ENCODE assay signal across 9 cellular contexts in the genomic region with DNA sequence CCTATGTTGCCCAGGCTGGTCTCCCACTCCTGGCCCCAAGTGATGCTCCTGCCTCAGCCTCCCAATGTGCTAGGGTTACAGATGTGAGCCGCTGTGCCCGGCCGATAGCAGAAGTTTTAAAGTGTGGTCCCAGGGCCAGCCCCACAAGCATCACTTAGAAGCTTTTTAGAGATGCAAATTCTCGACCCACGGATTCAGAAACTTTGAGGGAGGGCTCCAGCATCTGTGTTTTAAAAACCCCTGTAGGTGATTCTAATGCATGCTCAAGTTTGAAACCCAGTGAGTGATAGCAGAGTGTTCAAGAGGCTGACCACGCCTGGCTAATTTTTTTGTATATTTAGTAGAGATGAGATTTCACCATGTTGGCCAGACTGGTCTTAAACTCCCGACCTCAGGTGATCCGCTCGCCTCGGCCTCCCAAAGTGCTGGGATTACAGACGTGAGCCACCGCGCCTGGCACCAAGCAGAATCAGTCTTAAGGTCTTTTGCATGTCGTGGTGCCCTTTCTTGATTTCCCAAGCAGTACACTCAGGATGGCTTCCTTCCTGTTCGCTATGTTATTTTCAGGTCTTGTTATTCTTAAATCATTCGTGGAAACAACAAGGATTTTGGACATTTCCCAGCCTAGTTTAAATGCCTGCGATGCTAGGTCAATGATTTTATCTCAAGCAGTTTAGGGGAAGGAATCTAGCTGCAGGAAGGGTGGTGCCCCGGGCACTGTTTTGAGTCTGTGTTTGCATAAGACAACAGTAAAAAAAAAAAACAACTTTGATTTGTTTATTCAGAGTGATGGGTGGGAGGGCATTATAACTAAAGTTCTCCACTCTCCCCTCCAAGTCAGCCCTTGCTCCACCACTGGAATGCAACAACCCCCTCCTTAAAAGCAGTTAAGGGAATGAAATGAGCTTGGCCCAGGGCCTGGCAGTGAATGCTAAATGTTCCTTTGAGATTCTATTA. TPM values are rescaled to one million over a fixed set of nuclear protein-coding genes. Genes with fewer than 3 reads are reported as not detected.
DNase-seq lines count a peak whose midpoint lies in the region; ATAC-seq and TF ChIP-seq lines count a peak whose summit lies in the region.
"Had no signal": no experiment of that assay in that cellular context is flagged by ENCODE, and none has a peak within 500 bp of the region (broad histone marks: within the 10 kb centered on the region; RNA-seq: fewer than 3 reads in every experiment).

No MANE protein-coding gene starts in this region.

- TF ChIP-seq POLR2A in spleen (IDR thresholded peaks at IDR 0.05): no peak

- WGBS in spleen, 5 donors: 34 to 53% (median 39%) methylated on average over 14 to 18 of the region's 18 CpGs

- peak; percentile 35 for DNase-seq in left ventricle myocardium inferior
- DNase-seq in spleen: no peak
- DNase-seq in NCI-H1694 (lab: John Stamatoyannopoulos, UW): no peak
- DNase-seq: GOT3, NCI-H510A had no signal

- no peaks in the 10 kb centered on the region for H3K27me3 ChIP-seq in left ventricle myocardium inferior (ENCODE audit: low read depth)
- no peaks in the 10 kb centered on the region for H3K27me3 ChIP-seq in spleen (replicated peaks in 1 of 7)

- H3K27ac ChIP-seq in VCaP: peak overlapping the region; percentile 95
- peak overlapping the region; percentile 89 for H3K27ac ChIP-seq in left ventricle myocardium inferior (replicated peaks)
- H3K27ac ChIP-seq in spleen: peak overlapping the region; percentile 6 to 92 (median 82)

- H3K9me3 ChIP-seq in left ventricle myocardium inferior (replicated peaks): no peaks in the 10 kb centered on the region
- no peaks in the 10 kb centered on the region for H3K9me3 ChIP-seq in spleen

- H3K4me1 ChIP-seq in left ventricle myocardium inferior (peaks cover 29% of the 10 kb centered on the region), spleen (peaks cover 15 to 74% (median 44%) of the 10 kb centered on the region in 6 donors)

- no peak for TF ChIP-seq CTCF in VCaP (conservative IDR thresholded peaks at IDR 0.05)
- no peak for TF ChIP-seq CTCF in left ventricle myocardium inferior (IDR thresholded peaks at IDR 0.05; ENCODE audit: borderline replicate concordance)
- no peak for TF ChIP-seq CTCF in spleen (IDR thresholded peaks at IDR 0.05 in 8 of 11, conservative IDR thresholded peaks at IDR 0.05 in 3 of 11)

- H3K36me3 ChIP-seq in left ventricle myocardium inferior (no peaks in the 10 kb centered on the region), spleen (no peaks in the 10 kb centered on the region)

- ATAC-seq in GM19324 (IDR thresholded peaks at IDR 0.05; ENCODE audit: low FRiP score, unreplicated experiment) (peak; percentile 38), HG02884 (IDR thresholded peaks at IDR 0.05; ENCODE audit: unreplicated experiment) (no peak), GM18870 (IDR thresholded peaks at IDR 0.05; ENCODE audit: unreplicated experiment) (no peak)

- intact Hi-C loops in left ventricle myocardium inferior (cut with micrococcal nuclease): no loop called here
- intact Hi-C loops in spleen (cut with DNase I; ENCODE audit: low total_unique reads): no loop called here

- H3K4me3 ChIP-seq in left ventricle myocardium inferior: peak overlapping the region; percentile 9
- H3K4me3 ChIP-seq in spleen: peak overlapping the region in 1 of 8 donors; percentile 41

RNA-seq across cellular contexts. Expression of a gene that starts 9.2 kb away (rescaled TPM):
- total RNA-seq in left ventricle myocardium inferior (2.2 TPM), spleen (10 to 100 TPM; 10.8 to 15.7 (median 12.5) TPM)
- 10 to 100 TPM; 14.0 to 18.0 (median 14.8) TPM for polyA plus RNA-seq in spleen

RNA-seq across cellular contexts. Expression of a gene that starts 12.3 kb away (rescaled TPM):
- 23.0 TPM for total RNA-seq in left ventricle myocardium inferior
- total RNA-seq in spleen: 10 to 100 TPM; 18.9 to 36.1 (median 27.8) TPM
- 10 to 100 TPM; 36.3 to 63.7 (median 55.4) TPM for polyA plus RNA-seq in spleen
